In genomic region chr9:101631892-101632291, GRCh38 we compare ENCODE assay signal across 9 cellular contexts. TPM values are rescaled to one million over a fixed set of nuclear protein-coding genes. Genes with fewer than 3 reads are reported as not detected.
"Had no signal": no experiment of that assay in that cellular context is flagged by ENCODE, and none has a peak within 500 bp of the region (broad histone marks: within the 10 kb centered on the region; RNA-seq: fewer than 3 reads in every experiment).

No MANE protein-coding gene starts in this region.

- H3K4me3 ChIP-seq: GM12878 had no signal

- ATAC-seq: GM12878 had no signal

- DNase-seq: GDM1, GF-D8 had no signal

- FAIRE-seq: G401.6, GM12878, GM12891, GM12892, GM18507, GM19239 had no signal

RNA-seq across cellular contexts. Expression of gene PPP3R2, which starts 37.1 kb away (rescaled TPM):
- total RNA-seq: G401, GM12878 had no signal
- polyA plus RNA-seq: GM12878 had no signal
